ENCODE assay signal across 12 cellular contexts in the genomic region with DNA sequence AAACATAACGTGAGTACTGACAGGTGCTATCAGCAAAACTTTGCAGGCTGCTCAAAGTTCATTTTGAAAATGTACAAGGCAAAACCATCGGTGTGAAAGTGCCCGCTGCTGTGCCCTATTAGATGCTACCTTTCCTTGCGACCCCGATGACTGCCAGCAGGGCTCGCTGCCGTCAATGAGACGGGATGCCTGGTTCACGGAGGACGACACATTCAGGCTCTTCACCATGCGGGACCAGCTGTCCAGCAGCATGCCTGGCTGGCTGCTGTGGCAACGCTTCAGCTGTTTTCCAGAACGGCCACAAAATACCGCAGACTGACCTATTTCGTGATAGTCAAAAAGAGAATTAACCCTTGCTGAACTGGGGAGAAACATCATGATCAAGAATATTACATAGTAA.
DNase-seq lines count a peak whose midpoint lies in the region; ATAC-seq, FAIRE-seq and TF ChIP-seq lines count a peak whose summit lies in the region.
"Had no signal": no experiment of that assay in that cellular context is flagged by ENCODE, and none has a peak within 500 bp of the region (broad histone marks: within the 10 kb centered on the region; RNA-seq: fewer than 3 reads in every experiment).

No MANE protein-coding gene starts in this region.

- H3K36me3 Mint-ChIP-seq in stimulated activated effector memory CD8-positive, alpha-beta T cell treated with anti-CD3 and anti-CD28 coated beads, Interleukin-12 subunit alpha, Interleukin-12 subunit beta, amount 100 ng/mL, for 72 hours = peaks cover 70% of the 10 kb centered on the region

- H3K4me3 ChIP-seq in BE2C (ENCODE audit: low read depth, low read length) (peak overlapping the region; percentile 24; the same call in 1 of the 2 replicates), foreskin fibroblast (ENCODE audit: low read depth in 1 of 2, low read length in 2 of 2) (no peak overlapping the region)

- TF ChIP-seq POLR2A in H54 (IDR thresholded peaks at IDR 0.05; ENCODE audit: low read depth, low read length) (no peak), erythroblast (IDR thresholded peaks at IDR 0.05; ENCODE audit: low read length) (no peak)

- peak; percentile 89 for DNase-seq in BE2C
- DNase-seq in RPMI7951 (ENCODE audit: low read depth) = peak; percentile 79
- peak; percentile 72 to 82 for DNase-seq in foreskin fibroblast
- peak; percentile 49 for DNase-seq in occipital lobe (lab: John Stamatoyannopoulos, UW)
- no peak for DNase-seq in H54 (ENCODE audit: insufficient read length, low spot score)
- no peak for DNase-seq in erythroblast (lab: John Stamatoyannopoulos, UW)
- DNase-seq in activated effector memory CD4-positive, alpha-beta T cell treated with Interleukin-2 at 50 U/mL for 16 hours = no peak
- DNase-seq in stimulated activated effector memory CD8-positive, alpha-beta T cell treated with anti-CD3 and anti-CD28 coated beads, Interleukin-12 subunit alpha, Interleukin-12 subunit beta, amount 100 ng/mL, for 72 hours (ENCODE audit: low spot score in 2 of 2) = no peak
- DNase-seq: OCI-M1 had no signal

- no peak overlapping the region for H3K4me3 Mint-ChIP-seq in stimulated activated effector memory CD8-positive, alpha-beta T cell treated with anti-CD3 and anti-CD28 coated beads, Interleukin-12 subunit alpha, Interleukin-12 subunit beta, amount 100 ng/mL, for 72 hours

- no peak overlapping the region for H3K27ac Mint-ChIP-seq in stimulated activated effector memory CD8-positive, alpha-beta T cell treated with anti-CD3 and anti-CD28 coated beads, Interleukin-12 subunit alpha, Interleukin-12 subunit beta, amount 100 ng/mL, for 72 hours

- H3K4me1 Mint-ChIP-seq in stimulated activated effector memory CD8-positive, alpha-beta T cell treated with anti-CD3 and anti-CD28 coated beads, Interleukin-12 subunit alpha, Interleukin-12 subunit beta, amount 100 ng/mL, for 72 hours = no peaks in the 10 kb centered on the region

- ATAC-seq in stimulated activated effector memory CD8-positive, alpha-beta T cell treated with anti-CD3 and anti-CD28 coated beads, Interleukin-12 subunit alpha, Interleukin-12 subunit beta, amount 100 ng/mL, for 72 hours = no peak
- ATAC-seq: activated naive CD4-positive, alpha-beta T cell treated with anti-CD3 and anti-CD28 coated beads, Interleukin-2, amount 50 U/mL, for 72 hours had no signal

- FAIRE-seq in H54 (lab: Jason Lieb, UNC) = no peak
- FAIRE-seq: G401.6 had no signal

- no peaks in the 10 kb centered on the region for H3K9me3 Mint-ChIP-seq in stimulated activated effector memory CD8-positive, alpha-beta T cell treated with anti-CD3 and anti-CD28 coated beads, Interleukin-12 subunit alpha, Interleukin-12 subunit beta, amount 100 ng/mL, for 72 hours
- H3K9me3 Mint-ChIP-seq: activated naive CD4-positive, alpha-beta T cell treated with anti-CD3 and anti-CD28 coated beads, Interleukin-2, amount 50 U/mL, for 72 hours had no signal

- no peaks in the 10 kb centered on the region for H3K9me3 ChIP-seq in BE2C
- H3K9me3 ChIP-seq: neutrophil had no signal

- no peaks in the 10 kb centered on the region; the same call in 1 of the 2 replicates for H3K4me1 ChIP-seq in BE2C

- TF ChIP-seq CTCF in BE2C (IDR thresholded peaks at IDR 0.05; ENCODE audit: low read depth, low read length) (peak; percentile 82), foreskin fibroblast (IDR thresholded peaks at IDR 0.05; ENCODE audit: low read depth, low read length) (peak; percentile 42)

- H3K36me3 ChIP-seq in BE2C = peaks cover 40% of the 10 kb centered on the region

- H3K27me3 ChIP-seq in BE2C = no peaks in the 10 kb centered on the region
- H3K27me3 ChIP-seq: neutrophil had no signal

Comparison
In these comparisons a context has a peak if more than half of its experiments do, and no peak if none do; other contexts are left out.
1. DNase-seq: peak in BE2C (single experiment), RPMI7951 (single experiment), foreskin fibroblast (2 of 2) and occipital lobe (single experiment); none in H54 (single experiment), erythroblast (0 of 2), activated effector memory CD4-positive, alpha-beta T cell treated with Interleukin-2 at 50 U/mL for 16 hours (single experiment) and stimulated activated effector memory CD8-positive, alpha-beta T cell treated with anti-CD3 and anti-CD28 coated beads, Interleukin-12 subunit alpha, Interleukin-12 subunit beta, amount 100 ng/mL, for 72 hours (0 of 2).